ENCODE assay signal across 1 cellular context in genomic region chr9:131678499-131679111, GRCh38.
TF ChIP-seq lines count a peak whose summit lies in the region.

No MANE protein-coding gene starts in this region.

TF ChIP-seq in HEK293, 187 proteins besides CTCF, POLR2A, EP300 and RAD21 (continued from another document and continues in another):
- TF ChIP-seq ZNF280D (tag by site-specific recombination; IDR thresholded peaks at IDR 0.05), result no peak
- peak; percentile 59 for TF ChIP-seq ZNF692 (tag by site-specific recombination; IDR thresholded peaks at IDR 0.05)
- no peak for TF ChIP-seq ZNF701 (tag by site-specific recombination; IDR thresholded peaks at IDR 0.05)
- no peak for TF ChIP-seq ZNF114 (tag by site-specific recombination; IDR thresholded peaks at IDR 0.05)
- TF ChIP-seq ZBTB44 (tag by site-specific recombination; IDR thresholded peaks at IDR 0.05), result peak; percentile 3; the same call in 1 of the 2 replicates
- TF ChIP-seq ZNF610 (tag by site-specific recombination; IDR thresholded peaks at IDR 0.05; ENCODE audit: borderline replicate concordance), result no peak
- peak; percentile 84 for TF ChIP-seq ZNF639 (tag by site-specific recombination; IDR thresholded peaks at IDR 0.05)
- no peak for TF ChIP-seq ZNF558 (tag by site-specific recombination; IDR thresholded peaks at IDR 0.05)
- peak; percentile 36; the same call in 1 of the 2 replicates for TF ChIP-seq ZBTB8A (tag by site-specific recombination; IDR thresholded peaks at IDR 0.05)
- no peak for TF ChIP-seq ZNF776 (tag by site-specific recombination; IDR thresholded peaks at IDR 0.05; ENCODE audit: borderline replicate concordance)
- no peak for TF ChIP-seq ZNF777 (tag by site-specific recombination; IDR thresholded peaks at IDR 0.05; ENCODE audit: borderline replicate concordance)
- no peak for TF ChIP-seq PRDM2 (tag by site-specific recombination; IDR thresholded peaks at IDR 0.05; ENCODE audit: borderline replicate concordance)
- TF ChIP-seq ZNF544 (tag by site-specific recombination; IDR thresholded peaks at IDR 0.05), result no peak
- TF ChIP-seq ZBTB10 (tag by site-specific recombination; IDR thresholded peaks at IDR 0.05), result peak; percentile 88
- peak; percentile 58; the same call in 1 of the 2 replicates for TF ChIP-seq ZNF335 (tag by site-specific recombination; conservative IDR thresholded peaks at IDR 0.05)
- TF ChIP-seq ZNF645 (tag by site-specific recombination; IDR thresholded peaks at IDR 0.05), result no peak
- no peak for TF ChIP-seq HOXC10 (CRISPR knock-in tag; IDR thresholded peaks at IDR 0.05)
- peak; percentile 68 for TF ChIP-seq ZNF2 (tag by site-specific recombination; IDR thresholded peaks at IDR 0.05)
- peak; percentile 61; the same call in 1 of the 2 replicates for TF ChIP-seq ZNF561 (tag by site-specific recombination; IDR thresholded peaks at IDR 0.05; ENCODE audit: borderline replicate concordance)
- TF ChIP-seq ZNF175 (tag by site-specific recombination; IDR thresholded peaks at IDR 0.05), result no peak
- TF ChIP-seq ZNF660 (tag by site-specific recombination; IDR thresholded peaks at IDR 0.05), result peak; percentile 86
- peak; percentile 67; the same call in 1 of the 2 replicates for TF ChIP-seq TSHZ1 (tag by site-specific recombination; IDR thresholded peaks at IDR 0.05; ENCODE audit: borderline replicate concordance)
- TF ChIP-seq TRIM28 (IDR thresholded peaks at IDR 0.05; ENCODE audit: borderline replicate concordance, low read length), result peak; percentile 87; the same call in 1 of the 2 replicates
- peak; percentile 98 for TF ChIP-seq HIC1 (tag by site-specific recombination; IDR thresholded peaks at IDR 0.05)
- peak; percentile 60; the same call in 1 of the 2 replicates for TF ChIP-seq ZNF394 (tag by site-specific recombination; IDR thresholded peaks at IDR 0.05; ENCODE audit: borderline replicate concordance)
- TF ChIP-seq ZSCAN16 (tag by site-specific recombination; IDR thresholded peaks at IDR 0.05), result no peak
- TF ChIP-seq ZNF658 (tag by site-specific recombination; IDR thresholded peaks at IDR 0.05), result no peak
- TF ChIP-seq MZF1 (tag by site-specific recombination; IDR thresholded peaks at IDR 0.05; ENCODE audit: borderline replicate concordance), result no peak
- no peak for TF ChIP-seq ZNF302 (tag by site-specific recombination; IDR thresholded peaks at IDR 0.05; ENCODE audit: low read depth)
- no peak for TF ChIP-seq RBAK (tag by site-specific recombination; IDR thresholded peaks at IDR 0.05)
- no peak for TF ChIP-seq IKZF3 (tag by site-specific recombination; IDR thresholded peaks at IDR 0.05)
